25 cellular contexts compared by ENCODE assay signal in the genomic region with DNA sequence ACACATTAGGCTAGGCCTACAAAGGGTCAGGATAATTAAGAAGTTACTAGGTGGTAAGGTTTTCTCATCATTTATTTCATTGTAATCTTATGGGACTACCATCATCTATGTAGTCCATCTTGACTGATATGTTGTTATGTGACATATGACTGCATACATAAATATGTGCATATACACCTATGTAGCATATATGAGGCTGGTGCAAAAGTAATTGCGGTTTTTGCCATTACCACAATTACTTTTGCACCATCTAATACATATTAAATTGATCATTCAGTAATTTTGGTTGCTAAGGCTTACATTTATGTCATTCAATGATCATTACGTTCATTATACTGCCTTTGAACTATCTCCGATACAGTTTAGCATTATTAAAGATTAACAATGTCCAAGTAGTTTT.
"Had no signal": no experiment of that assay in that cellular context is flagged by ENCODE, and none has a peak within 500 bp of the region (broad histone marks: within the 10 kb centered on the region; RNA-seq: fewer than 3 reads in every experiment).

No MANE protein-coding gene starts in this region.

- H3K9me3 ChIP-seq: colonic mucosa, esophagus squamous epithelium, gastrocnemius medialis, gastroesophageal sphincter had no signal

- DNase-seq: colonic mucosa; cortex of kidney; dermis blood vessel endothelial cell; dorsolateral prefrontal cortex; effector CD4-positive, alpha-beta T cell; effector CD8-positive, alpha-beta T cell; effector memory CD4-positive, alpha-beta T cell; effector memory CD8-positive, alpha-beta T cell; endodermal cell; erythroblast; esophagus squamous epithelium; foreskin fibroblast; foreskin keratinocyte; foreskin melanocyte; gastrocnemius medialis; glutamatergic neuron; head of caudate nucleus; heart left ventricle; heart right ventricle had no signal

- FAIRE-seq: endothelial cell of umbilical vein had no signal

- H3K36me3 ChIP-seq: colonic mucosa, esophagus muscularis mucosa, esophagus squamous epithelium, gastrocnemius medialis, gastroesophageal sphincter, heart left ventricle, heart right ventricle had no signal

- H3K27ac ChIP-seq: colonic mucosa, coronary artery, dorsolateral prefrontal cortex, epithelial cell of prostate, esophagus squamous epithelium, foreskin keratinocyte, gastrocnemius medialis, heart left ventricle, heart right ventricle had no signal

- H3K4me1 ChIP-seq: foreskin keratinocyte, gastrocnemius medialis had no signal

- H3K27me3 ChIP-seq: colonic mucosa, dorsolateral prefrontal cortex, esophagus muscularis mucosa, esophagus squamous epithelium, foreskin keratinocyte, gastrocnemius medialis, gastroesophageal sphincter, heart left ventricle, heart right ventricle had no signal

- ATAC-seq: effector memory CD8-positive, alpha-beta T cell; esophagus mucosa; foreskin keratinocyte; gastrocnemius medialis; gastroesophageal sphincter; heart left ventricle; heart right ventricle had no signal

- H3K4me3 ChIP-seq: colonic mucosa, coronary artery, dorsolateral prefrontal cortex, esophagus muscularis mucosa, esophagus squamous epithelium, gastrocnemius medialis, gastroesophageal sphincter, heart left ventricle, heart right ventricle had no signal
